ENCODE assay signal across 16 cellular contexts in genomic region chr18:58943896-58944295, GRCh38.
DNase-seq lines count a peak whose midpoint lies in the region; ATAC-seq and TF ChIP-seq lines count a peak whose summit lies in the region.
"Had no signal": no experiment of that assay in that cellular context is flagged by ENCODE, and none has a peak within 500 bp of the region (broad histone marks: within the 10 kb centered on the region; RNA-seq: fewer than 3 reads in every experiment).

No MANE protein-coding gene starts in this region.

- H3K4me3 Mint-ChIP-seq in activated B cell treated with CpG ODN at 0.5 μM for 24 hours, result no peak overlapping the region
- no peak overlapping the region for H3K4me3 Mint-ChIP-seq in nephron progenitor cell
- H3K4me3 Mint-ChIP-seq in natural killer cell treated with Interleukin-12 subunit alpha and Interleukin-12 subunit beta and Interleukin-15 and Interleukin-18, amount 100 ng/mL, for 72 hours, result no peak overlapping the region
- H3K4me3 Mint-ChIP-seq: CD14-positive monocyte had no signal

- intact Hi-C loops in activated B cell treated with CpG ODN at 0.5 μM for 24 hours (cut with micrococcal nuclease), result no loop called here

- DNase-seq in D341Med (ENCODE audit: low spot score) (peak; percentile 67), NCI-H82 (lab: John Stamatoyannopoulos, UW) (peak; percentile 93), activated B cell treated with CpG ODN at 0.5 μM for 24 hours (no peak), nephron progenitor cell (no peak), kidney glomerular epithelial cell (lab: John Stamatoyannopoulos, UW) (no peak), HuH-7.5 (ENCODE audit: low spot score) (no peak)
- no peak for DNase-seq in natural killer cell treated with Interleukin-12 subunit alpha and Interleukin-12 subunit beta and Interleukin-15 and Interleukin-18, amount 100 ng/mL, for 72 hours (ENCODE audit: low spot score)
- DNase-seq in stimulated activated CD4-positive, alpha-beta T cell treated with anti-CD3 and anti-CD28 coated beads, Interleukin-4, amount 100 ng/mL, for 1 hour, result no peak
- DNase-seq: MV-4-11, NCI-H1417 treated with DMSO at 0.1 percent for 48 hours, NCI-H2029, NCI-H2171 treated with DMSO at 0.1 percent for 48 hours, NCI-H748 treated with DMSO at 0.1 percent for 48 hours, PC-9 had no signal

- ATAC-seq in activated B cell treated with CpG ODN at 0.5 μM for 24 hours (ENCODE audit: low read depth), result no peak
- no peak for ATAC-seq in natural killer cell treated with Interleukin-12 subunit alpha and Interleukin-12 subunit beta and Interleukin-15 and Interleukin-18, amount 100 ng/mL, for 72 hours
- ATAC-seq: A549 had no signal

- POLR2A ChIA-PET in activated B cell treated with CpG ODN at 0.5 μM for 24 hours (lab: Charles Lee), result interaction anchor here (0.5 to 1.5 kb wide), 2 partner anchors 10 to 41 kb away, joined by 5 read pairs; no protein-coding TSS in a partner anchor

- TF ChIP-seq CTCF in activated B cell treated with CpG ODN at 0.5 μM for 24 hours (IDR thresholded peaks at IDR 0.05) (no peak), nephron progenitor cell (IDR thresholded peaks at IDR 0.05) (no peak)

- H3K27me3 Mint-ChIP-seq in activated B cell treated with CpG ODN at 0.5 μM for 24 hours (no peaks in the 10 kb centered on the region), nephron progenitor cell (ENCODE audit: low read depth, poor library complexity) (no peaks in the 10 kb centered on the region)
- H3K27me3 Mint-ChIP-seq in natural killer cell treated with Interleukin-12 subunit alpha and Interleukin-12 subunit beta and Interleukin-15 and Interleukin-18, amount 100 ng/mL, for 72 hours, result peaks cover 0 to 5% of the 10 kb centered on the region in 2 donors

- peak overlapping the region; percentile 93 for H3K27ac Mint-ChIP-seq in activated B cell treated with CpG ODN at 0.5 μM for 24 hours
- peak overlapping the region; percentile 66 for H3K27ac Mint-ChIP-seq in nephron progenitor cell
- no peak overlapping the region for H3K27ac Mint-ChIP-seq in natural killer cell treated with Interleukin-12 subunit alpha and Interleukin-12 subunit beta and Interleukin-15 and Interleukin-18, amount 100 ng/mL, for 72 hours

- H3K36me3 Mint-ChIP-seq in activated B cell treated with CpG ODN at 0.5 μM for 24 hours (ENCODE audit: low read depth), result peaks cover 62% of the 10 kb centered on the region
- peaks cover 84% of the 10 kb centered on the region for H3K36me3 Mint-ChIP-seq in nephron progenitor cell (ENCODE audit: low read depth)
- H3K36me3 Mint-ChIP-seq in natural killer cell treated with Interleukin-12 subunit alpha and Interleukin-12 subunit beta and Interleukin-15 and Interleukin-18, amount 100 ng/mL, for 72 hours, result no peaks in the 10 kb centered on the region

- peaks cover 3% of the 10 kb centered on the region for H3K9me3 Mint-ChIP-seq in activated B cell treated with CpG ODN at 0.5 μM for 24 hours
- H3K9me3 Mint-ChIP-seq in nephron progenitor cell, result peaks cover 9% of the 10 kb centered on the region
- H3K9me3 Mint-ChIP-seq in natural killer cell treated with Interleukin-12 subunit alpha and Interleukin-12 subunit beta and Interleukin-15 and Interleukin-18, amount 100 ng/mL, for 72 hours, result no peaks in the 10 kb centered on the region

- CTCF ChIA-PET in activated B cell treated with CpG ODN at 0.5 μM for 24 hours (lab: Charles Lee), result no interaction called here

- H3K4me1 Mint-ChIP-seq in activated B cell treated with CpG ODN at 0.5 μM for 24 hours, result peaks cover 54% of the 10 kb centered on the region
- peaks cover 48% of the 10 kb centered on the region for H3K4me1 Mint-ChIP-seq in nephron progenitor cell
- H3K4me1 Mint-ChIP-seq in natural killer cell treated with Interleukin-12 subunit alpha and Interleukin-12 subunit beta and Interleukin-15 and Interleukin-18, amount 100 ng/mL, for 72 hours (ENCODE audit: low read depth in 2 of 2), result no peaks in the 10 kb centered on the region
- H3K4me1 Mint-ChIP-seq: CD14-positive monocyte had no signal

Comparison
In these comparisons a context has a peak if more than half of its experiments do, and no peak if none do; other contexts are left out.
1. DNase-seq: peak in D341Med (single experiment) and NCI-H82 (single experiment); none in activated B cell treated with CpG ODN at 0.5 μM for 24 hours (single experiment), nephron progenitor cell (single experiment), kidney glomerular epithelial cell (single experiment), natural killer cell treated with Interleukin-12 subunit alpha and Interleukin-12 subunit beta and Interleukin-15 and Interleukin-18, amount 100 ng/mL, for 72 hours (single experiment), stimulated activated CD4-positive, alpha-beta T cell treated with anti-CD3 and anti-CD28 coated beads, Interleukin-4, amount 100 ng/mL, for 1 hour (single experiment) and HuH-7.5 (single experiment).
2. H3K27ac Mint-ChIP-seq: peak in activated B cell treated with CpG ODN at 0.5 μM for 24 hours (single experiment) and nephron progenitor cell (single experiment); none in natural killer cell treated with Interleukin-12 subunit alpha and Interleukin-12 subunit beta and Interleukin-15 and Interleukin-18, amount 100 ng/mL, for 72 hours (0 of 2).